ENCODE assay signal across 11 cellular contexts in the genomic region with DNA sequence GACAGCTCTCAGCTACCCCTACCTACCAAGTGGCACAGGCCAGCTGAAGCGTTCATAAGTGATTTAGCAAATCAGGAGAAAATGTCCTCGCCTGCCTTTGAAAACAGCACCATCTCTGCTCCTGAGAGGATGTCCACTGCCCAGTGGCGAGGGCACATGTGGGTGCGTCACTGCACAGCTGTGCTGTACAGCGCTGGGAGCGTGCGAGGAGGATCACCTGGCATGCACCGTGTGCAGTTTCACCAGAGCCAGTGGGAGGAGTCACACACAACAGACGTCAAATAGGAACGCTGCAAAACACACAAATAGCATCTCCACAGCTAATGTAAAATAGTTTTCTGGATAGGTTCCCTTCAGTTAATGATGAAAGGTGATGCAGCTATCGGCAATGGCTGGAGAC.
A peak's percentile ranks its signal among the peaks of the same experiment; 100 is the strongest.
DNase-seq lines count a peak whose midpoint lies in the region; ATAC-seq and TF ChIP-seq lines count a peak whose summit lies in the region.
"Had no signal": no experiment of that assay in that cellular context is flagged by ENCODE, and none has a peak within 500 bp of the region (broad histone marks: within the 10 kb centered on the region; RNA-seq: fewer than 3 reads in every experiment).

No MANE protein-coding gene starts in this region.

- no peak for TF ChIP-seq POLR2A in spleen (IDR thresholded peaks at IDR 0.05)
- no peak for TF ChIP-seq POLR2A in tibial nerve (IDR thresholded peaks at IDR 0.05)

- H3K79me2 ChIP-seq in PC-3 (ENCODE audit: low read length) = no peaks in the 10 kb centered on the region; the same call in 1 of the 2 replicates

- DNase-seq in NCI-H187 (lab: John Stamatoyannopoulos, UW) (peak; percentile 24 to 45), NCI-H187 treated with DMSO at 0.1 percent for 48 hours (lab: John Stamatoyannopoulos, UW) (no peak), PC-3 (peak; percentile 37), glomerular visceral epithelial cell (ENCODE audit: extremely low spot score) (peak; percentile 89), spleen (peak; percentile 25), tibial nerve (ENCODE audit: low spot score in 2 of 2) (no peak)
- no peak for DNase-seq in activated T-cell treated with anti-CD3 and anti-CD28 coated beads, Interleukin-2, amount 50 U/mL, for 1 hour
- DNase-seq: foreskin melanocyte, Karpas-422 had no signal

- POLR2A ChIA-PET in PC-3 (lab: Charles Lee; ENCODE audit: unreplicated experiment) = no interaction called here

- H3K27me3 ChIP-seq in PC-3 (ENCODE audit: low read length) = no peaks in the 10 kb centered on the region
- peaks cover 0 to 6% (median 0%) of the 10 kb centered on the region in 7 donors for H3K27me3 ChIP-seq in spleen (replicated peaks in 1 of 7)
- H3K27me3 ChIP-seq in tibial nerve = no peaks in the 10 kb centered on the region

- peak overlapping the region; percentile 45 for H3K4me3 ChIP-seq in PC-3 (ENCODE audit: low read length)
- H3K4me3 ChIP-seq in spleen = peak overlapping the region in 1 of 8 donors; percentile 43
- no peak overlapping the region for H3K4me3 ChIP-seq in tibial nerve
- H3K4me3 ChIP-seq: A549 had no signal

- TF ChIP-seq EP300 in tibial nerve (IDR thresholded peaks at IDR 0.05) = no peak

- peak overlapping the region; percentile 80 for H3K27ac ChIP-seq in PC-3 (ENCODE audit: low read length)
- H3K27ac ChIP-seq in spleen = peak overlapping the region in 5 of 8 donors; percentile 21 to 61 (median 53)
- peak overlapping the region in 1 of 4 donors; percentile 58 for H3K27ac ChIP-seq in tibial nerve
- H3K27ac ChIP-seq: A549 had no signal

- 0 out of 2 replicates have a peak overlapping the region, but pooled peaks have one; percentile 27 for H2AFZ ChIP-seq in PC-3 (ENCODE audit: low read length)

- no peaks in the 10 kb centered on the region for H3K9me2 ChIP-seq in PC-3 (replicated peaks; ENCODE audit: low read length)

- peaks cover 29% of the 10 kb centered on the region for H3K4me1 ChIP-seq in PC-3 (ENCODE audit: insufficient read depth, low read length)
- H3K4me1 ChIP-seq in spleen = peaks cover 15 to 95% (median 46%) of the 10 kb centered on the region in 6 donors
- peaks cover 0 to 51% (median 14%) of the 10 kb centered on the region in 4 donors for H3K4me1 ChIP-seq in tibial nerve
- H3K4me1 ChIP-seq: A549 had no signal

- BruUV-seq in PC-3 (replicated peaks; lab: Mats Ljungman, UMichigan) = no TSS peak

- peak overlapping the region; percentile 79 for H3K4me2 ChIP-seq in PC-3 (ENCODE audit: low read length)
- H3K4me2 ChIP-seq: A549 had no signal

- H3K9me3 ChIP-seq in PC-3 (ENCODE audit: low read length) (no peaks in the 10 kb centered on the region), spleen (no peaks in the 10 kb centered on the region), tibial nerve (no peaks in the 10 kb centered on the region)
- H3K9me3 ChIP-seq: A549 had no signal

- intact Hi-C loops in PC-3 (cut with micrococcal nuclease) (loop anchor here (1.0 to 2.0 kb wide), 2 partner anchors 20 to 153 kb away; no protein-coding TSS in a partner anchor), spleen (cut with DNase I; ENCODE audit: low total_unique reads) (no loop called here)

- ATAC-seq in PC-3 = peak; percentile 55
- no peak for ATAC-seq in GM21529 (IDR thresholded peaks at IDR 0.05; ENCODE audit: unreplicated experiment)
- ATAC-seq: A549 had no signal

- no peaks in the 10 kb centered on the region for H3F3A ChIP-seq in PC-3 (ENCODE audit: low read length, unreplicated experiment)

- H4K20me1 ChIP-seq in PC-3 (ENCODE audit: low read length) = no peaks in the 10 kb centered on the region

- TF ChIP-seq CTCF in PC-3 (conservative IDR thresholded peaks at IDR 0.05; ENCODE audit: low read depth, low read length) (no peak), spleen (IDR thresholded peaks at IDR 0.05 in 8 of 11, conservative IDR thresholded peaks at IDR 0.05 in 3 of 11) (no peak), tibial nerve (IDR thresholded peaks at IDR 0.05) (no peak)

- H3K36me3 ChIP-seq in PC-3 (ENCODE audit: low read depth, low read length) (no peaks in the 10 kb centered on the region), spleen (peaks cover 0 to 28% (median 0%) of the 10 kb centered on the region in 6 donors), tibial nerve (no peaks in the 10 kb centered on the region)

- H3K9ac ChIP-seq in PC-3 (ENCODE audit: low read length) = peak overlapping the region; percentile 41

- CTCF ChIA-PET in PC-3 (lab: Charles Lee) = no interaction called here

- WGBS in spleen, 5 donors = 80 to 94% (median 83%) methylated on average over 11 of the region's 11 CpGs
- 73 to 83% methylated on average over 11 of the region's 11 CpGs for WGBS in tibial nerve, 2 donors

Comparison
In these comparisons a context has a peak if more than half of its experiments do, and no peak if none do; other contexts are left out.
1. DNase-seq: peak in NCI-H187 (2 of 2), PC-3 (single experiment), glomerular visceral epithelial cell (single experiment) and spleen (single experiment); none in NCI-H187 treated with DMSO at 0.1 percent for 48 hours (single experiment), tibial nerve (0 of 2) and activated T-cell treated with anti-CD3 and anti-CD28 coated beads, Interleukin-2, amount 50 U/mL, for 1 hour (single experiment).